Comparison of ENCODE assay signal across 9 cellular contexts in genomic region chr12:109803678-109804077, GRCh38. TPM values are rescaled to one million over a fixed set of nuclear protein-coding genes. Genes with fewer than 3 reads are reported as not detected.
"Had no signal": no experiment of that assay in that cellular context is flagged by ENCODE, and none has a peak within 500 bp of the region (broad histone marks: within the 10 kb centered on the region; RNA-seq: fewer than 3 reads in every experiment).

No MANE protein-coding gene starts in this region.

- DNase-seq: GDM1, GF-D8 had no signal

- ATAC-seq: GM12878 had no signal

- FAIRE-seq: G401.6, GM12878, GM12891, GM12892, GM18507, GM19239 had no signal

- H3K4me3 ChIP-seq: GM12878 had no signal

RNA-seq across cellular contexts. Expression of gene TRPV4, which starts 29.5 kb away (rescaled TPM):
- total RNA-seq: G401, GM12878 had no signal
- polyA plus RNA-seq: GM12878 had no signal
